27 cellular contexts compared by ENCODE assay signal in the genomic region with DNA sequence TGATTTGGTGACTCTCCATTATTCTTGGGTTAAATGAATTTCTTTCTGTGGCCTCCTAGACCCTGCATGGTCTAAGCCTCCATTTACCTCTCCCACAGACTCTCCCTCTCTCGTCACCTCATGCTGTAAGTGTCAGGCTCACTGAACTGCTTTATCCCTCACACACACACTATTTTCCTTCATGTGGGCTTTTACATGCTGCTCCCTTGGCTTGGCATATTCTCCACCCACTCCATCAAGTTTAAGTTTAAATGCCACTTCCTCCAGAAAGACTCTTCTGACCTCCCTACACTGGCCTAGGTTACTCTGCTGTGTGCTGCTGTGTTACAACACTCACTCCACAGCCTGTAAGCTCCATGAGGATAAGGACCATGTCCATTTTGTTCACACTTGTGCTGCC. TPM values are rescaled to one million over a fixed set of nuclear protein-coding genes. Genes with fewer than 3 reads are reported as not detected.
A peak's percentile ranks its signal among the peaks of the same experiment; 100 is the strongest.
DNase-seq lines count a peak whose midpoint lies in the region; ATAC-seq, FAIRE-seq and TF ChIP-seq lines count a peak whose summit lies in the region.
"Had no signal": no experiment of that assay in that cellular context is flagged by ENCODE, and none has a peak within 500 bp of the region (broad histone marks: within the 10 kb centered on the region; RNA-seq: fewer than 3 reads in every experiment).

No MANE protein-coding gene starts in this region.

- POLR2A ChIA-PET in IMR-90 (lab: Charles Lee; ENCODE audit: unreplicated experiment), result no interaction called here

- H3K27ac ChIP-seq in IMR-90 (ENCODE audit: insufficient read depth, low read length) (no peak overlapping the region), ascending aorta (peak overlapping the region; percentile 40 to 45)
- H3K27ac ChIP-seq: C4-2B had no signal

- intact Hi-C loops in IMR-90 (cut with micrococcal nuclease), result no loop called here
- intact Hi-C loops in ascending aorta (cut with DNase I), result no loop called here

- H3K4me1 ChIP-seq in IMR-90 (ENCODE audit: control insufficient read depth, insufficient read depth, low read length) (peaks cover 5% of the 10 kb centered on the region), ascending aorta (peaks cover 0 to 14% of the 10 kb centered on the region in 2 donors)

- H3K9ac ChIP-seq in IMR-90 (ENCODE audit: low read depth, low read length), result no peak overlapping the region

- H2BK120ac ChIP-seq in IMR-90 (ENCODE audit: low read depth, low read length), result no peak overlapping the region

- peaks cover 18% of the 10 kb centered on the region for H3K9me1 ChIP-seq in IMR-90 (ENCODE audit: insufficient read depth, low read length)

- no peak for TF ChIP-seq POLR2A in IMR-90 (IDR thresholded peaks at IDR 0.05; ENCODE audit: low read depth, low read length)

- peaks cover 16% of the 10 kb centered on the region for H3K27me3 Mint-ChIP-seq in activated CD8-positive, alpha-beta memory T cell treated with anti-CD3 and anti-CD28 coated beads, Interleukin-2, amount 10 ng/mL, durations not matched to agents 7 days and 5 days

- WGBS in IMR-90 (ENCODE audit: extremely low coverage in 2 of 2, insufficient read length in 1 of 2), 2 experiments, result 100% methylated on average over 1 of the region's 1 CpG; no CpG with 5 or more reads in 1 of the 2 experiments

- TF ChIP-seq CTCF in IMR-90 (conservative IDR thresholded peaks at IDR 0.05; ENCODE audit: low read depth, low read length) (no peak), ascending aorta (IDR thresholded peaks at IDR 0.05) (no peak)

- no peak for ATAC-seq in IMR-90 (ENCODE audit: low read depth)
- ATAC-seq in GM19324 (IDR thresholded peaks at IDR 0.05; ENCODE audit: low FRiP score, unreplicated experiment), result no peak
- no peak for ATAC-seq in HG03460 (IDR thresholded peaks at IDR 0.05; ENCODE audit: unreplicated experiment)
- no peak for ATAC-seq in activated CD8-positive, alpha-beta memory T cell treated with anti-CD3 and anti-CD28 coated beads, Interleukin-2, amount 10 ng/mL, durations not matched to agents 7 days and 5 days
- ATAC-seq: PC-3, SK-N-SH treated with all-trans-retinoic acid at 6 μM for 48 hours had no signal

- H3K18ac ChIP-seq in IMR-90 (ENCODE audit: low read depth, low read length), result no peak overlapping the region

- H3K4me1 Mint-ChIP-seq in activated CD8-positive, alpha-beta memory T cell treated with anti-CD3 and anti-CD28 coated beads, Interleukin-2, amount 10 ng/mL, durations not matched to agents 7 days and 5 days, result peaks cover 1% of the 10 kb centered on the region

- H3K9me3 ChIP-seq in IMR-90 (ENCODE audit: control insufficient read depth, insufficient read depth, low read length) (no peaks in the 10 kb centered on the region), ascending aorta (no peaks in the 10 kb centered on the region)
- H3K9me3 ChIP-seq: MG63 had no signal

- no peak overlapping the region for H2BK5ac ChIP-seq in IMR-90 (ENCODE audit: low read depth, low read length, poor library complexity, severe bottlenecking)

- BruUV-seq in IMR-90 (replicated peaks; lab: Mats Ljungman, UMichigan), result no TSS peak

- H2AK9ac ChIP-seq in IMR-90 (replicated peaks; ENCODE audit: low read depth, low read length, poor library complexity), result no peak overlapping the region

- peak; percentile 17 for FAIRE-seq in urothelium cell line (lab: Jason Lieb, UNC)
- FAIRE-seq: GM12892, GM19239, H54, HTR-8/SVneo had no signal

- H2AK5ac ChIP-seq in IMR-90 (ENCODE audit: low read depth, low read length), result peak overlapping the region; percentile 57; the same call in 1 of the 2 replicates

- H3K36me3 ChIP-seq in IMR-90 (ENCODE audit: control insufficient read depth, insufficient read depth, low read length) (no peaks in the 10 kb centered on the region), ascending aorta (no peaks in the 10 kb centered on the region)
- H3K36me3 ChIP-seq: MG63 had no signal

- no peak for TF ChIP-seq RAD21 in IMR-90 (IDR thresholded peaks at IDR 0.05; ENCODE audit: low read length)

- no peak overlapping the region for H2BK20ac ChIP-seq in IMR-90 (ENCODE audit: low read depth, low read length)

- H3K27ac Mint-ChIP-seq in activated CD8-positive, alpha-beta memory T cell treated with anti-CD3 and anti-CD28 coated beads, Interleukin-2, amount 10 ng/mL, durations not matched to agents 7 days and 5 days, result no peak overlapping the region
- H3K27ac Mint-ChIP-seq: CD8-positive, alpha-beta memory T cell had no signal

- peaks cover 1% of the 10 kb centered on the region for H3K36me3 Mint-ChIP-seq in activated CD8-positive, alpha-beta memory T cell treated with anti-CD3 and anti-CD28 coated beads, Interleukin-2, amount 10 ng/mL, durations not matched to agents 7 days and 5 days
- H3K36me3 Mint-ChIP-seq: CD8-positive, alpha-beta memory T cell had no signal

- DNase-seq in AML-193 (lab: John Stamatoyannopoulos, UW) (peak; percentile 19 to 25), IMR-90 (no peak), ascending aorta (ENCODE audit: low spot score in 2 of 2) (no peak), urothelium cell line (ENCODE audit: low spot score) (no peak)
- no peak for DNase-seq in activated CD8-positive, alpha-beta memory T cell treated with anti-CD3 and anti-CD28 coated beads, Interleukin-2, amount 10 ng/mL, durations not matched to agents 7 days and 5 days
- DNase-seq: CD8-positive, alpha-beta memory T cell; DMS 273 treated with DMSO at 0.1 percent for 48 hours; DMS79 treated with DMSO at 0.1 percent for 48 hours; GF-D8; KBM-7; MG63; NCI-H1105; NCI-H146; NCI-H1930; NCI-H446; NCI-H526; NCI-H82; NK-92 treated with Interleukin-12 subunit alpha and Interleukin-12 subunit beta, amount 100 ng/mL, for 24 hours; PC-3 had no signal

- no peak overlapping the region for H3K4ac ChIP-seq in IMR-90 (ENCODE audit: low read depth, low read length)

- H4K20me1 ChIP-seq in IMR-90 (ENCODE audit: insufficient read depth, low read length), result 0 out of 2 replicates have a peak, but pooled peaks cover 3% of the 10 kb centered on the region

- no peak overlapping the region for H2BK15ac ChIP-seq in IMR-90 (ENCODE audit: low read depth, low read length)

- H3K79me1 ChIP-seq in IMR-90 (ENCODE audit: low read depth in 1 of 2, low read length in 2 of 2), result peaks cover 3 to 21% of the 10 kb centered on the region in 2 experiments; a peak in 2 of 4 replicates

- H4K8ac ChIP-seq in IMR-90 (ENCODE audit: low read depth in 2 of 2, low read length in 2 of 2), result no peak overlapping the region

- H3K4me3 ChIP-seq in IMR-90 (ENCODE audit: insufficient read depth, low read depth, low read length), result no peak overlapping the region
- H3K4me3 ChIP-seq in ascending aorta, result no peak overlapping the region
- H3K4me3 ChIP-seq: MG63 had no signal

- no peak overlapping the region for H3K4me3 Mint-ChIP-seq in activated CD8-positive, alpha-beta memory T cell treated with anti-CD3 and anti-CD28 coated beads, Interleukin-2, amount 10 ng/mL, durations not matched to agents 7 days and 5 days
- H3K4me3 Mint-ChIP-seq: CD8-positive, alpha-beta memory T cell had no signal

- H4K91ac ChIP-seq in IMR-90 (ENCODE audit: insufficient read depth, low read depth, low read length), result no peak overlapping the region

- no peak overlapping the region for H4K5ac ChIP-seq in IMR-90 (ENCODE audit: low read depth, low read length)

- in situ Hi-C loops in IMR-90 (cut with MboI; ENCODE audit: low sequenced_read_pairs), result no loop called here

- H3K14ac ChIP-seq in IMR-90 (replicated peaks; ENCODE audit: low read depth, low read length), result no peak overlapping the region

- CTCF ChIA-PET in IMR-90 (lab: Yijun Ruan, JAX), result no interaction called here
- CTCF ChIA-PET in activated CD8-positive, alpha-beta memory T cell treated with anti-CD3 and anti-CD28 coated beads, Interleukin-2, amount 10 ng/mL, durations not matched to agents 7 days and 5 days (lab: Charles Lee), result interaction anchor here (0.9 to 1.1 kb wide), 2 partner anchors 15 to 85 kb away, joined by 3 read pairs; no protein-coding TSS in a partner anchor

- no peaks in the 10 kb centered on the region for H3K9me3 Mint-ChIP-seq in activated CD8-positive, alpha-beta memory T cell treated with anti-CD3 and anti-CD28 coated beads, Interleukin-2, amount 10 ng/mL, durations not matched to agents 7 days and 5 days (ENCODE audit: low read depth)
- H3K9me3 Mint-ChIP-seq: CD8-positive, alpha-beta memory T cell had no signal

- peak overlapping the region; percentile 66; the same call in 1 of the 2 replicates for H3K23ac ChIP-seq in IMR-90 (ENCODE audit: low read depth, low read length)

- no peak overlapping the region for H3K4me2 ChIP-seq in IMR-90 (ENCODE audit: low read depth, low read length)

- H3K27me3 ChIP-seq in IMR-90 (ENCODE audit: control insufficient read depth, insufficient read depth, low read length) (peaks cover 14% of the 10 kb centered on the region), ascending aorta (no peaks in the 10 kb centered on the region)
- H3K27me3 ChIP-seq: MG63 had no signal

- H3K56ac ChIP-seq in IMR-90 (ENCODE audit: extremely low read depth, insufficient read depth, low read length), result no peak overlapping the region

- no peak overlapping the region for H2AFZ ChIP-seq in IMR-90 (replicated peaks; ENCODE audit: low read length, poor library complexity)

- dilution Hi-C loops in IMR-90 (cut with HindIII; ENCODE audit: low sequenced_read_pairs, unreplicated experiment), result no loop called here

RNA-seq across cellular contexts. Expression of a gene that starts 2.6 kb away (rescaled TPM):
- total RNA-seq in IMR-90 (2012; rRNA removed) (1.4 and 1.7 TPM in 2 replicates), ascending aorta (58.0 TPM)
- polyA plus RNA-seq in IMR-90 (2012; rRNA removed), result 3.3 and 3.8 TPM in 2 replicates
- polyA plus RNA-seq in IMR-90 (2012; cell fraction: cytosol; rRNA removed), result 2.0 and 3.8 TPM in 2 replicates
- 6.7 and 13.0 TPM in 2 replicates for polyA plus RNA-seq in IMR-90 (2012; cell fraction: nucleus; rRNA removed; ENCODE audit: low replicate concordance)
- total RNA-seq in activated CD8-positive, alpha-beta memory T cell treated with anti-CD3 and anti-CD28 coated beads, Interleukin-2, amount 10 ng/mL, durations not matched to agents 7 days and 5 days, result under 1 TPM; 0.14 to 0.32 TPM

RNA-seq across cellular contexts. Expression of a gene that starts 30.1 kb away (rescaled TPM):
- 65.8 and 70.3 TPM in 2 replicates for total RNA-seq in IMR-90 (2012; rRNA removed)
- 85.2 and 97.5 TPM in 2 replicates for polyA plus RNA-seq in IMR-90 (2012; rRNA removed)
- 62.0 and 80.4 TPM in 2 replicates for polyA plus RNA-seq in IMR-90 (2012; cell fraction: cytosol; rRNA removed)
- polyA plus RNA-seq in IMR-90 (2012; cell fraction: nucleus; rRNA removed; ENCODE audit: low replicate concordance), result 19.4 and 28.9 TPM in 2 replicates
- 12.9 TPM for total RNA-seq in ascending aorta
- total RNA-seq in activated CD8-positive, alpha-beta memory T cell treated with anti-CD3 and anti-CD28 coated beads, Interleukin-2, amount 10 ng/mL, durations not matched to agents 7 days and 5 days, result 10 to 100 TPM; 69.4 to 81.0 TPM

RNA-seq across cellular contexts. Expression of a gene that starts 33.8 kb away (rescaled TPM):
- 16.7 and 33.5 TPM in 2 replicates for total RNA-seq in IMR-90 (2012; rRNA removed)
- polyA plus RNA-seq in IMR-90 (2012; rRNA removed), result 66.2 and 108 TPM in 2 replicates
- polyA plus RNA-seq in IMR-90 (2012; cell fraction: cytosol; rRNA removed), result 41.8 and 75.0 TPM in 2 replicates
- 76.6 and 101 TPM in 2 replicates for polyA plus RNA-seq in IMR-90 (2012; cell fraction: nucleus; rRNA removed; ENCODE audit: low replicate concordance)
- 96.7 TPM for total RNA-seq in ascending aorta
- 10 to 100 TPM; 76.8 to 79.3 TPM for total RNA-seq in activated CD8-positive, alpha-beta memory T cell treated with anti-CD3 and anti-CD28 coated beads, Interleukin-2, amount 10 ng/mL, durations not matched to agents 7 days and 5 days

RNA-seq across cellular contexts. Expression of a gene that starts 41.0 kb away (rescaled TPM):
- total RNA-seq in IMR-90 (2012; rRNA removed), result 18.6 and 24.4 TPM in 2 replicates
- polyA plus RNA-seq in IMR-90 (2012; rRNA removed), result 132 and 180 TPM in 2 replicates
- polyA plus RNA-seq in IMR-90 (2012; cell fraction: cytosol; rRNA removed), result 73.3 and 76.1 TPM in 2 replicates
- polyA plus RNA-seq in IMR-90 (2012; cell fraction: nucleus; rRNA removed; ENCODE audit: low replicate concordance), result 71.9 and 78.4 TPM in 2 replicates
- total RNA-seq in ascending aorta, result 76.0 TPM
- 100 to 1,000 TPM; 134 to 144 TPM for total RNA-seq in activated CD8-positive, alpha-beta memory T cell treated with anti-CD3 and anti-CD28 coated beads, Interleukin-2, amount 10 ng/mL, durations not matched to agents 7 days and 5 days

RNA-seq across cellular contexts. Expression of a gene that starts 49.5 kb away (rescaled TPM):
- total RNA-seq in IMR-90 (2012; rRNA removed) (272 and 339 TPM in 2 replicates), ascending aorta (183 TPM)
- polyA plus RNA-seq in IMR-90 (2012; rRNA removed), result 367 and 389 TPM in 2 replicates
- 266 and 365 TPM in 2 replicates for polyA plus RNA-seq in IMR-90 (2012; cell fraction: cytosol; rRNA removed)
- polyA plus RNA-seq in IMR-90 (2012; cell fraction: nucleus; rRNA removed; ENCODE audit: low replicate concordance), result 346 and 590 TPM in 2 replicates
- total RNA-seq in activated CD8-positive, alpha-beta memory T cell treated with anti-CD3 and anti-CD28 coated beads, Interleukin-2, amount 10 ng/mL, durations not matched to agents 7 days and 5 days, result 100 to 1,000 TPM; 151 to 161 TPM

Comparison
In these comparisons a context has a peak if more than half of its experiments do, and no peak if none do; other contexts are left out.
1. DNase-seq: peak in AML-193 (2 of 2); none in IMR-90 (single experiment), ascending aorta (0 of 2), urothelium cell line (single experiment) and activated CD8-positive, alpha-beta memory T cell treated with anti-CD3 and anti-CD28 coated beads, Interleukin-2, amount 10 ng/mL, durations not matched to agents 7 days and 5 days (single experiment).
2. RNA of a gene that starts 2.6 kb away (total RNA-seq): 58.0 TPM in ascending aorta (single experiment); 1.4 to 1.7 TPM in IMR-90 and 0.14 to 0.32 TPM in activated CD8-positive, alpha-beta memory T cell treated with anti-CD3 and anti-CD28 coated beads, Interleukin-2, amount 10 ng/mL, durations not matched to agents 7 days and 5 days; every median in the first group is over 10 times any median in the second.